In genomic region chr1:207922554-207922953, GRCh38 we compare ENCODE assay signal across 15 cellular contexts. TPM values are rescaled to one million over a fixed set of nuclear protein-coding genes. Genes with fewer than 3 reads are reported as not detected.
DNase-seq lines count a peak whose midpoint lies in the region; ATAC-seq and TF ChIP-seq lines count a peak whose summit lies in the region.
"Had no signal": no experiment of that assay in that cellular context is flagged by ENCODE, and none has a peak within 500 bp of the region (broad histone marks: within the 10 kb centered on the region; RNA-seq: fewer than 3 reads in every experiment).

No MANE protein-coding gene starts in this region.

- no peak for TF ChIP-seq CTCF in endothelial cell (IDR thresholded peaks at IDR 0.05; ENCODE audit: unreplicated experiment)
- no peak for TF ChIP-seq CTCF in left ventricle myocardium inferior (IDR thresholded peaks at IDR 0.05; ENCODE audit: borderline replicate concordance)
- TF ChIP-seq CTCF in osteoblast (IDR thresholded peaks at IDR 0.05; ENCODE audit: extremely low read depth, low read depth, low read length) = no peak
- TF ChIP-seq CTCF in uterus (IDR thresholded peaks at IDR 0.05) = no peak

- DNase-seq in endothelial cell (ENCODE audit: low spot score) (peak; percentile 30), left ventricle myocardium inferior (peak; percentile 69), osteoblast (ENCODE audit: insufficient read length, low spot score, missing footprints) (no peak), uterus (no peak), NOMO-1 treated with dmso at 0.1 percent for 144 hours (lab: John Stamatoyannopoulos, UW; ENCODE audit: unreplicated experiment) (no peak), NCI-H446 treated with DMSO at 0.1 percent for 48 hours (lab: John Stamatoyannopoulos, UW) (no peak)
- DNase-seq: activated CD8-positive, alpha-beta memory T cell treated with anti-CD3 and anti-CD28 coated beads, Interleukin-2, amount 50 U/mL, for 48 hours; activated naive CD4-positive, alpha-beta T cell treated with Interleukin-2 at 50 U/mL for 16 hours; C1 segment of cervical spinal cord; effector memory CD4-positive, alpha-beta T cell; NCI-H345; SIG-M5 had no signal

- H4K20me1 ChIP-seq in osteoblast (ENCODE audit: insufficient read depth, low read length) = no peaks in the 10 kb centered on the region

- H3K27me3 Mint-ChIP-seq in endothelial cell (ENCODE audit: unreplicated experiment) = no peaks in the 10 kb centered on the region

- H3K9me3 Mint-ChIP-seq in endothelial cell (ENCODE audit: unreplicated experiment) = no peaks in the 10 kb centered on the region
- H3K9me3 Mint-ChIP-seq: T-helper 2 cell treated with Interferon-gamma antibody and Interleukin-4, amounts not matched to agents 5 μg/mL and 100 μg/mL, for 36 hours had no signal

- H3K4me3 Mint-ChIP-seq in endothelial cell (ENCODE audit: unreplicated experiment) = no peak overlapping the region
- H3K4me3 Mint-ChIP-seq: T-helper 2 cell treated with Interferon-gamma antibody and Interleukin-4, amounts not matched to agents 5 μg/mL and 100 μg/mL, for 36 hours had no signal

- no peak for TF ChIP-seq POLR2A in uterus (IDR thresholded peaks at IDR 0.05)

- ATAC-seq in GM21737 (IDR thresholded peaks at IDR 0.05; ENCODE audit: unreplicated experiment) = no peak

- peak overlapping the region; percentile 95 for H3K27ac Mint-ChIP-seq in endothelial cell (ENCODE audit: unreplicated experiment)
- H3K27ac Mint-ChIP-seq: T-helper 2 cell treated with Interferon-gamma antibody and Interleukin-4, amounts not matched to agents 5 μg/mL and 100 μg/mL, for 36 hours had no signal

- H2AFZ ChIP-seq in osteoblast (ENCODE audit: low read length) = peak overlapping the region; percentile 67

- H3K4me3 ChIP-seq in left ventricle myocardium inferior (no peak overlapping the region), osteoblast (ENCODE audit: insufficient read depth, low read length) (no peak overlapping the region), uterus (no peak overlapping the region)

- H3K36me3 Mint-ChIP-seq in endothelial cell (ENCODE audit: low read depth, unreplicated experiment) = no peaks in the 10 kb centered on the region

- H3K4me1 Mint-ChIP-seq in endothelial cell (ENCODE audit: unreplicated experiment) = peaks cover 69% of the 10 kb centered on the region

- H3K79me2 ChIP-seq in osteoblast (ENCODE audit: insufficient read depth, low read length) = no peaks in the 10 kb centered on the region

- H3K4me1 ChIP-seq in left ventricle myocardium inferior (peaks cover 89% of the 10 kb centered on the region), osteoblast (ENCODE audit: insufficient read depth, low read length) (no peaks in the 10 kb centered on the region), uterus (peaks cover 0 to 3% of the 10 kb centered on the region in 2 donors)

- H3K27ac ChIP-seq in left ventricle myocardium inferior (replicated peaks) (peak overlapping the region; percentile 88), osteoblast (ENCODE audit: low read depth, low read length) (no peak overlapping the region), uterus (peak overlapping the region; percentile 67)

- H3K27me3 ChIP-seq in left ventricle myocardium inferior (ENCODE audit: low read depth) (no peaks in the 10 kb centered on the region), osteoblast (ENCODE audit: insufficient read depth, low read length) (peaks cover 16% of the 10 kb centered on the region), uterus (no peaks in the 10 kb centered on the region)

- H3K9me3 ChIP-seq in left ventricle myocardium inferior (replicated peaks) (no peaks in the 10 kb centered on the region), osteoblast (ENCODE audit: low read depth, low read length) (no peaks in the 10 kb centered on the region), uterus (no peaks in the 10 kb centered on the region)

- H3K36me3 ChIP-seq in left ventricle myocardium inferior (no peaks in the 10 kb centered on the region), osteoblast (ENCODE audit: insufficient read depth, low read length) (no peaks in the 10 kb centered on the region), uterus (no peaks in the 10 kb centered on the region)

- no peak overlapping the region for H3K4me2 ChIP-seq in osteoblast (ENCODE audit: insufficient read depth, low read length)

- intact Hi-C loops in left ventricle myocardium inferior (cut with micrococcal nuclease) (no loop called here), uterus (cut with DNase I; ENCODE audit: low total_unique reads) (no loop called here)

RNA-seq across cellular contexts. Expression of gene CD34, which starts 11.6 kb away (rescaled TPM):
- total RNA-seq in endothelial cell (ENCODE audit: unreplicated experiment) = 277 TPM
- total RNA-seq in left ventricle myocardium inferior = 69.6 TPM
- total RNA-seq in osteoblast = under 0.01 and 0.36 TPM in 2 replicates
- total RNA-seq in uterus = 100 to 1,000 TPM in 2 of 4 donors, 10 to 100 TPM in 2; 39.2 to 135 (median 81.2) TPM
- total RNA-seq: osteocyte had no signal

Comparison
In these comparisons a context has a peak if more than half of its experiments do, and no peak if none do; other contexts are left out.
1. DNase-seq: peak in endothelial cell (single experiment) and left ventricle myocardium inferior (single experiment); none in osteoblast (single experiment), uterus (0 of 2), NOMO-1 treated with dmso at 0.1 percent for 144 hours (single experiment) and NCI-H446 treated with DMSO at 0.1 percent for 48 hours (single experiment).
2. RNA of gene CD34, which starts 11.6 kb away (total RNA-seq): 277 TPM in endothelial cell (single experiment), 39.2 to 135 TPM in uterus and 69.6 TPM in left ventricle myocardium inferior (single experiment); under 0.01 to 0.36 TPM in osteoblast; every median in the first group is over 10 times any median in the second.